ENCODE assay signal across 5 cellular contexts in the genomic region with DNA sequence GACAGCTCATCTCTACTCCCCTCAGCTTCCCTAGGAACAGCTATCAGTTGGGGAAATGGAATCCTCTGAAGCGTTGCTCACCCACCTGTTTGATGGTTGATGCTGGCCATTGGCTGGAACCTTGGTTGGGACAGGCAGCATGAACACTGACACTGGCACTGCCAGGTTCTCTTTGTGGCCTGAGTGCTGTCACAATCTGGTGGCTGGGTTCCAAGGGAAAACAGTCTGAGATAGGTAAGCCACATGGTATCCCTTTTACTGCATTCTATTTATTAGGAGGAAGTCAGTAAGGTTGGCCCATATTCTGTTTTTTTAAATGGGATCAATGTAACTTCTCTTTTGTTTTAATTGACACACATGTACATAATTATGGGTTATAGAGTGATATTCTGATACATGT.
DNase-seq lines count a peak whose midpoint lies in the region; FAIRE-seq and TF ChIP-seq lines count a peak whose summit lies in the region.
"Not testable (repeated sequence)": the region's sequence is repeated elsewhere in the genome, so short reads cannot be mapped to it uniquely, and the experiment has no call there.

No MANE protein-coding gene starts in this region.

- CTCF ChIA-PET in activated CD4-positive, alpha-beta memory T cell treated with anti-CD3 and anti-CD28 coated beads, Interleukin-2, amount 10 ng/mL, durations not matched to agents 7 days and 5 days (lab: Charles Lee), result not testable (repeated sequence)

- TF ChIP-seq CTCF in LNCaP clone FGC (IDR thresholded peaks at IDR 0.05; ENCODE audit: control insufficient read depth, extremely low read depth, insufficient read depth), result not testable (repeated sequence)

- FAIRE-seq in colon (lab: Jason Lieb, UNC), result peak; percentile 75

- DNase-seq in DMS 273 (lab: John Stamatoyannopoulos, UW; ENCODE audit: unreplicated experiment), result peak; percentile 2
- DNase-seq in LNCaP clone FGC (ENCODE audit: low read depth), result peak; percentile 6
- DNase-seq in activated CD4-positive, alpha-beta memory T cell treated with anti-CD3 and anti-CD28 coated beads, Interleukin-2, amount 10 ng/mL, durations not matched to agents 7 days and 5 days, result not testable (repeated sequence)
- DNase-seq in mucosa of gallbladder (ENCODE audit: low spot score), result peak; percentile 49

- peak overlapping the region; percentile 36 for H3K27ac Mint-ChIP-seq in activated CD4-positive, alpha-beta memory T cell treated with anti-CD3 and anti-CD28 coated beads, Interleukin-2, amount 10 ng/mL, durations not matched to agents 7 days and 5 days

- H3K4me1 Mint-ChIP-seq in activated CD4-positive, alpha-beta memory T cell treated with anti-CD3 and anti-CD28 coated beads, Interleukin-2, amount 10 ng/mL, durations not matched to agents 7 days and 5 days, result peaks cover 24% of the 10 kb centered on the region

- H3K4me3 Mint-ChIP-seq in activated CD4-positive, alpha-beta memory T cell treated with anti-CD3 and anti-CD28 coated beads, Interleukin-2, amount 10 ng/mL, durations not matched to agents 7 days and 5 days, result not testable (repeated sequence)

- not testable (repeated sequence) for H3K9me3 Mint-ChIP-seq in activated CD4-positive, alpha-beta memory T cell treated with anti-CD3 and anti-CD28 coated beads, Interleukin-2, amount 10 ng/mL, durations not matched to agents 7 days and 5 days

- POLR2A ChIA-PET in activated CD4-positive, alpha-beta memory T cell treated with anti-CD3 and anti-CD28 coated beads, Interleukin-2, amount 10 ng/mL, durations not matched to agents 7 days and 5 days (lab: Charles Lee), result not testable (repeated sequence)

- not testable (repeated sequence) for H3K27me3 Mint-ChIP-seq in activated CD4-positive, alpha-beta memory T cell treated with anti-CD3 and anti-CD28 coated beads, Interleukin-2, amount 10 ng/mL, durations not matched to agents 7 days and 5 days

- H3K4me3 ChIP-seq in LNCaP clone FGC (ENCODE audit: low read depth, low read length), result not testable (repeated sequence)

- peaks cover 16% of the 10 kb centered on the region for H3K36me3 Mint-ChIP-seq in activated CD4-positive, alpha-beta memory T cell treated with anti-CD3 and anti-CD28 coated beads, Interleukin-2, amount 10 ng/mL, durations not matched to agents 7 days and 5 days (ENCODE audit: low read depth)
